In the genomic region with DNA sequence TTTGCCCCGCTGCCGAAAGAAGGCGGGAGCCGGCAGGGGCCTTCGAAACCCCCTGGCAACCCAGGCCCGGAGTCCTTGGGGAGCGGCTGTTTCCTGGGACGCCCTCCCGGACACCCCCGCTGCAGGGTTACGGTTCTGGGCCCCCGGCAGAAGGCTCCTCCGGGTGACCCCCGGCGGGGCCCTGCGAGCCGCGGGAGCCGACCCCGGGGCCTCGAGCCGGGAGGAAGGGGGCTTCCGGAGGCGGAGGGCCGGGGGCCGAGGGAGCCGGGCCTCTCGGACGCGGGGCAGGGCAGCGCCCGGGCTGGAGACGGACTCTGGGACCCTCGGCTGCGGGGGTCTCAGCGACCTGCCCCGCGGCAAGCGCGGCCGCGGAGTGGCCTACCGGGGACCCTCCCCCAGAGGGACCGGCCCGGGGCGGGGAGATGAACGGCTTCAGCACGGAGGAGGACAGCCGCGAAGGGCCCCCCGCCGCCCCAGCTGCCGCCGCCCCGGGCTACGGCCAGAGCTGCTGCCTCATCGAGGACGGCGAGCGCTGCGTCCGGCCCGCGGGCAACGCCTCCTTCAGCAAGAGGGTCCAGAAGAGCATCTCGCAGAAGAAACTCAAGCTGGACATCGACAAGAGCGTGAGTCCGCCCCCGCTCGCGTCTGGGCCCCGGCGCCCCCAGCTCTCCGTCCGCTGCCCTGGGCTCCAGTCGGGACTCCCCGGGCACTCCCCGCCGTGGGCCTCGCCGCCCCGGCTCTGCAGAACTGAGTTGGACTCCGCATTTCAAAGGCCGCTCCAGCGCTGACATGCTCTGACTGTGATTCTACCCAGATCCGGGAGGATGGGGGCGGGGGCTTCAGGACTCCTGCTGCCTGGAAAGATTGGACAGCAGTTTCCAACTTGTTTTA, we compare ENCODE assay signal across 1 cellular context.
TF ChIP-seq lines count a peak whose summit lies in the region.

No MANE protein-coding gene starts in this region.

TF ChIP-seq in HepG2, 621 proteins besides CTCF, POLR2A, EP300 and RAD21 (continued from another document and continues in another):
- TF ChIP-seq NFAT5 (CRISPR knock-in tag; IDR thresholded peaks at IDR 0.05) = no peak
- TF ChIP-seq CREBL2 (CRISPR knock-in tag; IDR thresholded peaks at IDR 0.05; ENCODE audit: borderline replicate concordance) = no peak
- TF ChIP-seq MED8 (CRISPR knock-in tag; IDR thresholded peaks at IDR 0.05; ENCODE audit: insufficient replicate concordance) = no peak
- TF ChIP-seq BRF2 (CRISPR knock-in tag; IDR thresholded peaks at IDR 0.05) = no peak
- TF ChIP-seq ZNF251 (CRISPR knock-in tag; IDR thresholded peaks at IDR 0.05) = no peak
- TF ChIP-seq HMG20B (CRISPR knock-in tag; conservative IDR thresholded peaks at IDR 0.05) = no peak
- TF ChIP-seq MATR3 (CRISPR knock-in tag; IDR thresholded peaks at IDR 0.05) = no peak
- TF ChIP-seq HCFC1 (IDR thresholded peaks at IDR 0.05; ENCODE audit: low read depth, low read length) = no peak
- TF ChIP-seq, protein P1, sequence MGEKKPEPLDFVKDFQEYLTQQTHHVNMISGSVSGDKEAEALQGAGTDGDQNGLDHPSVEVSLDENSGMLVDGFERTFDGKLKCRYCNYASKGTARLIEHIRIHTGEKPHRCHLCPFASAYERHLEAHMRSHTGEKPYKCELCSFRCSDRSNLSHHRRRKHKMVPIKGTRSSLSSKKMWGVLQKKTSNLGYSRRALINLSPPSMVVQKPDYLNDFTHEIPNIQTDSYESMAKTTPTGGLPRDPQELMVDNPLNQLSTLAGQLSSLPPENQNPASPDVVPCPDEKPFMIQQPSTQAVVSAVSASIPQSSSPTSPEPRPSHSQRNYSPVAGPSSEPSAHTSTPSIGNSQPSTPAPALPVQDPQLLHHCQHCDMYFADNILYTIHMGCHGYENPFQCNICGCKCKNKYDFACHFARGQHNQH (CRISPR knock-in tag; IDR thresholded peaks at IDR 0.05) = peak; percentile 49; the same call in 1 of the 2 replicates
- TF ChIP-seq ZFYVE20 (CRISPR knock-in tag; IDR thresholded peaks at IDR 0.05; ENCODE audit: borderline replicate concordance, low read depth) = no peak
- TF ChIP-seq NFE2L2 (IDR thresholded peaks at IDR 0.05; ENCODE audit: low read length) = no peak
- no peak for TF ChIP-seq TEAD3 (CRISPR knock-in tag; optimal IDR thresholded peaks at IDR 0.05; ENCODE audit: borderline replicate concordance)
- TF ChIP-seq HNRNPUL1 (IDR thresholded peaks at IDR 0.05; ENCODE audit: low read depth, low read length) = no peak
- TF ChIP-seq, protein P2, sequence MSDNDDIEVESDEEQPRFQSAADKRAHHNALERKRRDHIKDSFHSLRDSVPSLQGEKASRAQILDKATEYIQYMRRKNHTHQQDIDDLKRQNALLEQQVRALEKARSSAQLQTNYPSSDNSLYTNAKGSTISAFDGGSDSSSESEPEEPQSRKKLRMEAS (IDR thresholded peaks at IDR 0.05) = peak; percentile 32
- no peak for TF ChIP-seq SOX13 (IDR thresholded peaks at IDR 0.05)
- TF ChIP-seq SOX13 (CRISPR knock-in tag; conservative IDR thresholded peaks at IDR 0.05 in 1 of 2, IDR thresholded peaks at IDR 0.05 in 1 of 2) = no peak
- TF ChIP-seq MZF1 (CRISPR knock-in tag; IDR thresholded peaks at IDR 0.05; ENCODE audit: borderline replicate concordance) = no peak
- no peak for TF ChIP-seq GPN1 (CRISPR knock-in tag; IDR thresholded peaks at IDR 0.05; ENCODE audit: borderline replicate concordance)
- TF ChIP-seq, protein P3, sequence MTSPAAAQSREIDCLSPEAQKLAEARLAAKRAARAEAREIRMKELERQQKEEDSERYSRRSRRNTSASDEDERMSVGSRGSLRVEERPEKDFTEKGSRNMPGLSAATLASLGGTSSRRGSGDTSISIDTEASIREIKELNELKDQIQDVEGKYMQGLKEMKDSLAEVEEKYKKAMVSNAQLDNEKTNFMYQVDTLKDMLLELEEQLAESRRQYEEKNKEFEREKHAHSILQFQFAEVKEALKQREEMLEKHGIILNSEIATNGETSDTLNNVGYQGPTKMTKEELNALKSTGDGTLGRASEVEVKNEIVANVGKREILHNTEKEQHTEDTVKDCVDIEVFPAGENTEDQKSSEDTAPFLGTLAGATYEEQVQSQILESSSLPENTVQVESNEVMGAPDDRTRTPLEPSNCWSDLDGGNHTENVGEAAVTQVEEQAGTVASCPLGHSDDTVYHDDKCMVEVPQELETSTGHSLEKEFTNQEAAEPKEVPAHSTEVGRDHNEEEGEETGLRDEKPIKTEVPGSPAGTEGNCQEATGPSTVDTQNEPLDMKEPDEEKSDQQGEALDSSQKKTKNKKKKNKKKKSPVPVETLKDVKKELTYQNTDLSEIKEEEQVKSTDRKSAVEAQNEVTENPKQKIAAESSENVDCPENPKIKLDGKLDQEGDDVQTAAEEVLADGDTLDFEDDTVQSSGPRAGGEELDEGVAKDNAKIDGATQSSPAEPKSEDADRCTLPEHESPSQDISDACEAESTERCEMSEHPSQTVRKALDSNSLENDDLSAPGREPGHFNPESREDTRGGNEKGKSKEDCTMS (CRISPR knock-in tag; conservative IDR thresholded peaks at IDR 0.05) = no peak
- TF ChIP-seq HDAC2 (CRISPR knock-in tag; IDR thresholded peaks at IDR 0.05) = no peak
- no peak for TF ChIP-seq ELF4 (CRISPR knock-in tag; IDR thresholded peaks at IDR 0.05; ENCODE audit: borderline replicate concordance)
- TF ChIP-seq ZNF891 (CRISPR knock-in tag; IDR thresholded peaks at IDR 0.05) = no peak
- TF ChIP-seq NR2F6 (IDR thresholded peaks at IDR 0.05) = no peak
- TF ChIP-seq NR2F6 (CRISPR knock-in tag; IDR thresholded peaks at IDR 0.05) = no peak
- TF ChIP-seq TP53 (CRISPR knock-in tag; conservative IDR thresholded peaks at IDR 0.05) = no peak
- no peak for TF ChIP-seq SP5 (CRISPR knock-in tag; IDR thresholded peaks at IDR 0.05; ENCODE audit: borderline replicate concordance, low read depth)
- TF ChIP-seq KDM3A (CRISPR knock-in tag; IDR thresholded peaks at IDR 0.05; ENCODE audit: low read depth) = no peak
- no peak for TF ChIP-seq SOX5 (CRISPR knock-in tag; IDR thresholded peaks at IDR 0.05; ENCODE audit: borderline replicate concordance)
- TF ChIP-seq ESRRA (CRISPR knock-in tag; IDR thresholded peaks at IDR 0.05; ENCODE audit: low read depth) = no peak
- no peak for TF ChIP-seq ZNF839 (CRISPR knock-in tag; IDR thresholded peaks at IDR 0.05; ENCODE audit: borderline replicate concordance)
- no peak for TF ChIP-seq TAF15 (IDR thresholded peaks at IDR 0.05; ENCODE audit: low read depth, low read length, poor library complexity, severe bottlenecking)
- TF ChIP-seq ZNF138 (CRISPR knock-in tag; IDR thresholded peaks at IDR 0.05; ENCODE audit: low read depth) = no peak
- no peak for TF ChIP-seq ZNF335 (CRISPR knock-in tag; IDR thresholded peaks at IDR 0.05)
- TF ChIP-seq GRHL1 (CRISPR knock-in tag; conservative IDR thresholded peaks at IDR 0.05) = no peak
- TF ChIP-seq NFRKB (IDR thresholded peaks at IDR 0.05) = no peak
- no peak for TF ChIP-seq ZBTB7A (CRISPR knock-in tag; IDR thresholded peaks at IDR 0.05)
- TF ChIP-seq KAT7 (CRISPR knock-in tag; IDR thresholded peaks at IDR 0.05; ENCODE audit: borderline replicate concordance) = peak; percentile 55; the same call in 1 of the 2 replicates
- TF ChIP-seq, protein P4, sequence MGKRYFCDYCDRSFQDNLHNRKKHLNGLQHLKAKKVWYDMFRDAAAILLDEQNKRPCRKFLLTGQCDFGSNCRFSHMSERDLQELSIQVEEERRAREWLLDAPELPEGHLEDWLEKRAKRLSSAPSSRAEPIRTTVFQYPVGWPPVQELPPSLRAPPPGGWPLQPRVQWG (CRISPR knock-in tag; IDR thresholded peaks at IDR 0.05; ENCODE audit: borderline replicate concordance, low read depth) = no peak
- TF ChIP-seq, protein P5, sequence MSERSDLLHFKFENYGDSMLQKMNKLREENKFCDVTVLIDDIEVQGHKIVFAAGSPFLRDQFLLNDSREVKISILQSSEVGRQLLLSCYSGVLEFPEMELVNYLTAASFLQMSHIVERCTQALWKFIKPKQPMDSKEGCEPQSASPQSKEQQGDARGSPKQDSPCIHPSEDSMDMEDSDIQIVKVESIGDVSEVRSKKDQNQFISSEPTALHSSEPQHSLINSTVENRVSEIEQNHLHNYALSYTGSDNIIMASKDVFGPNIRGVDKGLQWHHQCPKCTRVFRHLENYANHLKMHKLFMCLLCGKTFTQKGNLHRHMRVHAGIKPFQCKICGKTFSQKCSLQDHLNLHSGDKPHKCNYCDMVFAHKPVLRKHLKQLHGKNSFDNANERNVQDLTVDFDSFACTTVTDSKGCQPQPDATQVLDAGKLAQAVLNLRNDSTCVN (CRISPR knock-in tag; IDR thresholded peaks at IDR 0.05; ENCODE audit: borderline replicate concordance) = no peak
- peak; percentile 36 for TF ChIP-seq XRCC5 (optimal IDR thresholded peaks at IDR 0.05; ENCODE audit: low read length)
